ENCODE assay signal across 8 cellular contexts in genomic region chr1:101238681-101239094, GRCh38. TPM values are rescaled to one million over a fixed set of nuclear protein-coding genes. Genes with fewer than 3 reads are reported as not detected.
DNase-seq lines count a peak whose midpoint lies in the region; ATAC-seq, FAIRE-seq and TF ChIP-seq lines count a peak whose summit lies in the region.

No MANE protein-coding gene starts in this region.

- TF ChIP-seq CTCF in HL-60 (IDR thresholded peaks at IDR 0.05; ENCODE audit: insufficient read depth, low read length) (peak; percentile 80), fibroblast of pulmonary artery (IDR thresholded peaks at IDR 0.05; ENCODE audit: low read length, missing control alignments) (peak; percentile 97), nephron progenitor cell (IDR thresholded peaks at IDR 0.05) (peak; percentile 90)

- DNase-seq in A172 (ENCODE audit: low spot score) (peak; percentile 83), GM12892 (ENCODE audit: insufficient read length) (peak; percentile 45), HL-60 (ENCODE audit: low read depth in 1 of 2, low spot score in 1 of 2) (peak in 1 of 2 experiments; percentile 66), RCC 7860 (ENCODE audit: low spot score) (peak; percentile 85), fibroblast of pulmonary artery (ENCODE audit: low read depth) (peak; percentile 94), nephron progenitor cell (peak; percentile 92)
- peak; percentile 73 for DNase-seq in stimulated activated naive B cell treated with anti-CD40 and anti-IgM and Interleukin-4, amounts not matched to agents 10 μg/mL and 1 μg/mL and 100 μg/mL, for 72 hours

- H3K4me3 Mint-ChIP-seq in activated T-helper 17 cell treated with anti-CD3 and anti-CD28 coated beads, Interleukin-2, amount 50 U/mL, for 72 hours, result peak overlapping the region; percentile 94
- H3K4me3 Mint-ChIP-seq in nephron progenitor cell, result peak overlapping the region; percentile 95
- H3K4me3 Mint-ChIP-seq in stimulated activated naive B cell treated with anti-CD40 and anti-IgM and Interleukin-4, amounts not matched to agents 10 μg/mL and 1 μg/mL and 100 μg/mL, for 72 hours, result peak overlapping the region; percentile 89 to 97

- H3K27ac Mint-ChIP-seq in activated T-helper 17 cell treated with anti-CD3 and anti-CD28 coated beads, Interleukin-2, amount 50 U/mL, for 72 hours, result peak overlapping the region; percentile 100
- no peak overlapping the region for H3K27ac Mint-ChIP-seq in nephron progenitor cell
- peak overlapping the region; percentile 66 for H3K27ac Mint-ChIP-seq in stimulated activated naive B cell treated with anti-CD40 and anti-IgM and Interleukin-4, amounts not matched to agents 10 μg/mL and 1 μg/mL and 100 μg/mL, for 72 hours

- H3K27ac ChIP-seq in HL-60 (replicated peaks), result no peak overlapping the region

- H3K27me3 ChIP-seq in HL-60 (ENCODE audit: insufficient read depth, poor library complexity, severe bottlenecking), result peaks cover 10% of the 10 kb centered on the region

- peak; percentile 52 for ATAC-seq in activated T-helper 17 cell treated with anti-CD3 and anti-CD28 coated beads, Interleukin-2, amount 50 U/mL, for 72 hours (replicated peaks)
- peak; percentile 37 to 45 for ATAC-seq in stimulated activated naive B cell treated with anti-CD40 and anti-IgM and Interleukin-4, amounts not matched to agents 10 μg/mL and 1 μg/mL and 100 μg/mL, for 72 hours (replicated peaks)

- H3K9me3 Mint-ChIP-seq in activated T-helper 17 cell treated with anti-CD3 and anti-CD28 coated beads, Interleukin-2, amount 50 U/mL, for 72 hours, result peaks cover 2% of the 10 kb centered on the region
- no peaks in the 10 kb centered on the region for H3K9me3 Mint-ChIP-seq in nephron progenitor cell
- no peaks in the 10 kb centered on the region for H3K9me3 Mint-ChIP-seq in stimulated activated naive B cell treated with anti-CD40 and anti-IgM and Interleukin-4, amounts not matched to agents 10 μg/mL and 1 μg/mL and 100 μg/mL, for 72 hours

- H3K4me3 ChIP-seq in HL-60 (replicated peaks; ENCODE audit: insufficient read depth, low read length), result no peak overlapping the region
- H3K4me3 ChIP-seq in fibroblast of pulmonary artery (replicated peaks; ENCODE audit: low read depth, low read length), result peak overlapping the region; percentile 98

- H3K4me1 Mint-ChIP-seq in activated T-helper 17 cell treated with anti-CD3 and anti-CD28 coated beads, Interleukin-2, amount 50 U/mL, for 72 hours, result peaks cover 21% of the 10 kb centered on the region
- H3K4me1 Mint-ChIP-seq in nephron progenitor cell, result peaks cover 50% of the 10 kb centered on the region
- peaks cover 39 to 53% of the 10 kb centered on the region in 2 donors for H3K4me1 Mint-ChIP-seq in stimulated activated naive B cell treated with anti-CD40 and anti-IgM and Interleukin-4, amounts not matched to agents 10 μg/mL and 1 μg/mL and 100 μg/mL, for 72 hours

- TF ChIP-seq POLR2A in GM12892 (IDR thresholded peaks at IDR 0.05; ENCODE audit: low read depth, low read length), result peak; percentile 30; the same call in 1 of the 2 replicates

- H3K36me3 Mint-ChIP-seq in activated T-helper 17 cell treated with anti-CD3 and anti-CD28 coated beads, Interleukin-2, amount 50 U/mL, for 72 hours (ENCODE audit: low read depth), result peaks cover 90% of the 10 kb centered on the region
- H3K36me3 Mint-ChIP-seq in nephron progenitor cell (ENCODE audit: low read depth), result peaks cover 27% of the 10 kb centered on the region
- H3K36me3 Mint-ChIP-seq in stimulated activated naive B cell treated with anti-CD40 and anti-IgM and Interleukin-4, amounts not matched to agents 10 μg/mL and 1 μg/mL and 100 μg/mL, for 72 hours, result peaks cover 32 to 33% of the 10 kb centered on the region in 2 donors

- FAIRE-seq in GM12892 (lab: Jason Lieb, UNC) (peak; percentile 95), RCC 7860 (lab: Jason Lieb, UNC) (peak; percentile 86)

- H3K27me3 Mint-ChIP-seq in activated T-helper 17 cell treated with anti-CD3 and anti-CD28 coated beads, Interleukin-2, amount 50 U/mL, for 72 hours, result no peaks in the 10 kb centered on the region
- H3K27me3 Mint-ChIP-seq in nephron progenitor cell (ENCODE audit: low read depth, poor library complexity), result peaks cover 3% of the 10 kb centered on the region
- H3K27me3 Mint-ChIP-seq in stimulated activated naive B cell treated with anti-CD40 and anti-IgM and Interleukin-4, amounts not matched to agents 10 μg/mL and 1 μg/mL and 100 μg/mL, for 72 hours, result no peaks in the 10 kb centered on the region

RNA-seq across cellular contexts. Expression of gene S1PR1, which starts 1.9 kb away (rescaled TPM):
- total RNA-seq in A172 (2014; rRNA removed; shearing (Covaris generic)), result 0.50 and 0.91 TPM in 2 replicates
- 20.1 TPM for polyA plus RNA-seq in GM12892 (2012; ENCODE audit: missing spikeins)
- 100 to 1,000 TPM; 147 to 170 TPM for total RNA-seq in activated T-helper 17 cell treated with anti-CD3 and anti-CD28 coated beads, Interleukin-2, amount 50 U/mL, for 72 hours

Comparison
In these comparisons a context has a peak if more than half of its experiments do, and no peak if none do; other contexts are left out.
1. RNA of gene S1PR1, which starts 1.9 kb away (total RNA-seq): 147 to 170 TPM in activated T-helper 17 cell treated with anti-CD3 and anti-CD28 coated beads, Interleukin-2, amount 50 U/mL, for 72 hours; 0.50 to 0.91 TPM in A172; every median in the first group is over 10 times any median in the second.
2. Peak in every context shown above with its lines, with median percentiles within 50 percentile points of each other: CTCF ChIP-seq and H3K4me3 Mint-ChIP-seq.